Comparison of ENCODE assay signal across 1 cellular context in the genomic region with DNA sequence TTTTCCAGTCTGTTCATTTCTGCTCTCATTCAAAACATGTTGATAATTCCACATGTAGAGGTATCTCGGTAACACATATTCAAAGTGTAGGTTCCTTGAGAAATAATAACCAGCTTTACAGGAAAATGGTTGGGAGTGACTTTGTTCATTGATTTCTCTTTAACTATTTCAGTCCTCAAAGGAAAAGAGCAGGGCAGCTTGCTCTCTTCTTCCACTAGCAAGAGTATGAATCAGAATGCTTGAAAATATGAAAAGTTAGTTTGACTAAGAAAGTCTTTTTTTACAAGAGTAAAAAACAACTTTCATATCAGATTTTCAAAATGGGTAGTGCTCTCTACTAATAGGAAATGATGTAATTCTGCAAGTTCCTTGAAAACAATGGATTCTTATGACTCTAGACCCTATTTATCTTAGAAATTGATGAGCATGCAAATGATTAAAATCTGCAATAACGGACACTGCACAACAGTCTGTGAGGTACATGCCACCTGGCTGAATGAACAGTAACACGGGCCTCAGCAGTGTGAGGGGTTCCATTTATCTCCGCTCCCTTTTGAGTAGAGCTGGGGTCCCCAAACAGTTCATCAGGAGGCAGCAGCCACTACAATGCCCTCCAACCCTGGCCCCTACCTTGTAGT.
TF ChIP-seq lines count a peak whose summit lies in the region.

No MANE protein-coding gene starts in this region.

TF ChIP-seq in WTC11, 78 proteins besides CTCF, POLR2A, EP300 and RAD21:
- TF ChIP-seq JAZF1 (CRISPR knock-in tag; IDR thresholded peaks at IDR 0.05) (no peak), IRF2 (CRISPR knock-in tag; IDR thresholded peaks at IDR 0.05; ENCODE audit: borderline replicate concordance, low read depth) (no peak), CBFB (CRISPR knock-in tag; IDR thresholded peaks at IDR 0.05; ENCODE audit: low read depth) (no peak), JUN (CRISPR knock-in tag; IDR thresholded peaks at IDR 0.05) (no peak), ARID4B (CRISPR knock-in tag; IDR thresholded peaks at IDR 0.05; ENCODE audit: borderline replicate concordance) (no peak), GRHL2 (CRISPR knock-in tag; IDR thresholded peaks at IDR 0.05; ENCODE audit: insufficient replicate concordance, severe bottlenecking) (no peak), ZNF396 (CRISPR knock-in tag; IDR thresholded peaks at IDR 0.05; ENCODE audit: borderline replicate concordance) (no peak), MXD4 (CRISPR knock-in tag; IDR thresholded peaks at IDR 0.05; ENCODE audit: borderline replicate concordance) (no peak), NFATC4 (CRISPR knock-in tag; IDR thresholded peaks at IDR 0.05) (no peak), SMAD4 (CRISPR knock-in tag; IDR thresholded peaks at IDR 0.05) (no peak)
- TF ChIP-seq, protein P1, sequence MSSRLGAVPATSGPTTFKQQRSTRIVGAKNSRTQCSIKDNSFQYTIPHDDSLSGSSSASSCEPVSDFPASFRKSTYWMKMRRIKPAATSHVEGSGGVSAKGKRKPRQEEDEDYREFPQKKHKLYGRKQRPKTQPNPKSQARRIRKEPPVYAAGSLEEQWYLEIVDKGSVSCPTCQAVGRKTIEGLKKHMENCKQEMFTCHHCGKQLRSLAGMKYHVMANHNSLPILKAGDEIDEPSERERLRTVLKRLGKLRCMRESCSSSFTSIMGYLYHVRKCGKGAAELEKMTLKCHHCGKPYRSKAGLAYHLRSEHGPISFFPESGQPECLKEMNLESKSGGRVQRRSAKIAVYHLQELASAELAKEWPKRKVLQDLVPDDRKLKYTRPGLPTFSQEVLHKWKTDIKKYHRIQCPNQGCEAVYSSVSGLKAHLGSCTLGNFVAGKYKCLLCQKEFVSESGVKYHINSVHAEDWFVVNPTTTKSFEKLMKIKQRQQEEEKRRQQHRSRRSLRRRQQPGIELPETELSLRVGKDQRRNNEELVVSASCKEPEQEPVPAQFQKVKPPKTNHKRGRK (CRISPR knock-in tag; IDR thresholded peaks at IDR 0.05; ENCODE audit: borderline replicate concordance), result no peak
TF ChIP-seq in WTC11: peak in this region for 0.
